Comparison of ENCODE assay signal across 26 cellular contexts in the genomic region with DNA sequence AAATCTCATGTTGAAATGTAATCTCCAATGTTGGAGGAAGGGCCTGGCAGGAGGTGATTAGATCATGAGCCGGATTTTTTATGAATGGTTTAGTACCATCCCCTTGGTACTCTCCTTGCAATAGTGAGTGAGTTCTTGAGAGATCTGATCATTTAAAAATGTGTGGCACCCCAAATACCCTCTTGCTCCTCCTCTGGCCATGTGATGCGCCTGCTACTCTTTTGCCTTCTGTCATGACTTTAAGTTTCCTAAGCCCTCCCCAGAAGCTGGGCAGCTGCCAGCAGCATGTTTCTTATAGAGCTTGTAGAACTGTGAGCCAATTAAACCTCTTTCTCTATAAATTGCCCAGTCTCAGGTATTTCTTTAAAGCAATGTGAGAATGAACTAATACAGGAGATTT.
A peak's percentile ranks its signal among the peaks of the same experiment; 100 is the strongest.
DNase-seq lines count a peak whose midpoint lies in the region; ATAC-seq and TF ChIP-seq lines count a peak whose summit lies in the region.
"Had no signal": no experiment of that assay in that cellular context is flagged by ENCODE, and none has a peak within 500 bp of the region (broad histone marks: within the 10 kb centered on the region; RNA-seq: fewer than 3 reads in every experiment).

No MANE protein-coding gene starts in this region.

- TF ChIP-seq CTCF in GM23338 (conservative IDR thresholded peaks at IDR 0.05; ENCODE audit: low read depth in 2 of 2) (0 out of 4 replicates have a peak, but pooled peaks of 1 of the 2 experiments have one; percentile 11), brain microvascular endothelial cell (IDR thresholded peaks at IDR 0.05; ENCODE audit: low read depth, low read length, missing control alignments) (peak; percentile 13), neural progenitor cell (IDR thresholded peaks at IDR 0.05) (peak; percentile 19), gastroesophageal sphincter (IDR thresholded peaks at IDR 0.05) (no peak)

- H3K9me3 ChIP-seq in neural progenitor cell (ENCODE audit: low read depth) (no peaks in the 10 kb centered on the region), gastroesophageal sphincter (no peaks in the 10 kb centered on the region)
- H3K9me3 ChIP-seq: BLaER1, Peyer's patch had no signal

- 80 to 94% methylated on average over 1 to 2 of the region's 2 CpGs for WGBS in gastroesophageal sphincter (ENCODE audit: low coverage in 1 of 2), 2 donors

- peak; percentile 35 for DNase-seq in GM23338 (ENCODE audit: low spot score)
- DNase-seq in M059J (ENCODE audit: low read depth) = peak; percentile 16
- no peak for DNase-seq in brain microvascular endothelial cell
- peak; percentile 6 for DNase-seq in neural progenitor cell (ENCODE audit: low spot score)
- no peak for DNase-seq in T1000 (lab: John Stamatoyannopoulos, UW)
- no peak for DNase-seq in NCI-H146 treated with DMSO at 0.1 percent for 48 hours (lab: John Stamatoyannopoulos, UW; ENCODE audit: unreplicated experiment)
- DNase-seq: ACHN; CD4-positive, alpha-beta T cell; COR-L47; DMS79; GM23248; KG1; MM.1S; NCI-H1092 treated with DMSO at 0.1 percent for 48 hours; NCI-H1436 treated with DMSO at 0.1 percent for 48 hours; NCI-H2029; NCI-H2227 treated with DMSO at 0.1 percent for 48 hours; NCI-H510A; NCI-H748 treated with DMSO at 0.1 percent for 48 hours; Peyer's patch; T-helper 1 cell had no signal

- H3K4me3 Mint-ChIP-seq in GM23338 = no peak overlapping the region
- no peak overlapping the region for H3K4me3 Mint-ChIP-seq in neural progenitor cell
- H3K4me3 Mint-ChIP-seq: CD4-positive, alpha-beta T cell had no signal

- no peak overlapping the region for H3K4me3 ChIP-seq in GM23338
- no peak overlapping the region for H3K4me3 ChIP-seq in brain microvascular endothelial cell (ENCODE audit: low read depth, low read length)
- H3K4me3 ChIP-seq in neural progenitor cell = no peak overlapping the region
- H3K4me3 ChIP-seq in gastroesophageal sphincter = no peak overlapping the region
- H3K4me3 ChIP-seq: BLaER1, GM23248, Peyer's patch had no signal

- H3K79me2 ChIP-seq in GM23338 (replicated peaks; ENCODE audit: insufficient read depth) (no peaks in the 10 kb centered on the region), neural progenitor cell (ENCODE audit: low read depth) (no peaks in the 10 kb centered on the region)

- H3K9ac ChIP-seq in neural progenitor cell = no peak overlapping the region
- H3K9ac ChIP-seq: BLaER1, GM23248 had no signal

- no peaks in the 10 kb centered on the region for H3K36me3 Mint-ChIP-seq in GM23338 (ENCODE audit: low read depth)
- H3K36me3 Mint-ChIP-seq in neural progenitor cell = no peaks in the 10 kb centered on the region

- TF ChIP-seq POLR2A in gastroesophageal sphincter (IDR thresholded peaks at IDR 0.05) = no peak

- no peak overlapping the region for H2AFZ ChIP-seq in GM23338
- H2AFZ ChIP-seq in neural progenitor cell (replicated peaks) = no peak overlapping the region
- H2AFZ ChIP-seq: GM23248 had no signal

- ATAC-seq in GM23338 = peak; percentile 38; the same call in 1 of the 3 replicates
- ATAC-seq in HG03439 (IDR thresholded peaks at IDR 0.05; ENCODE audit: unreplicated experiment) = no peak
- ATAC-seq in gastroesophageal sphincter = no peak
- ATAC-seq: HCT116, SK-N-SH treated with all-trans-retinoic acid at 6 μM for 48 hours had no signal

- H3K4me1 ChIP-seq in GM23338 (ENCODE audit: insufficient read depth) (peaks cover 6% of the 10 kb centered on the region; the same call in 1 of the 2 replicates), neural progenitor cell (peaks cover 3% of the 10 kb centered on the region), gastroesophageal sphincter (no peaks in the 10 kb centered on the region)
- H3K4me1 ChIP-seq: BLaER1, Peyer's patch had no signal

- H3K27ac Mint-ChIP-seq in GM23338 (no peak overlapping the region), neural progenitor cell (no peak overlapping the region)
- H3K27ac Mint-ChIP-seq: CD4-positive, alpha-beta T cell had no signal

- H3K9me3 Mint-ChIP-seq in GM23338 (no peaks in the 10 kb centered on the region; the same call in 2 of the 3 replicates), neural progenitor cell (no peaks in the 10 kb centered on the region)
- H3K9me3 Mint-ChIP-seq: CD4-positive, alpha-beta T cell had no signal

- in situ Hi-C loops in brain microvascular endothelial cell (cut with HindIII; ENCODE audit: low pct_ligation_motif_present, low sequenced_read_pairs) = no loop called here

- H3K27me3 ChIP-seq in GM23338 (ENCODE audit: insufficient read depth) (no peaks in the 10 kb centered on the region), brain microvascular endothelial cell (replicated peaks) (no peaks in the 10 kb centered on the region), neural progenitor cell (no peaks in the 10 kb centered on the region), gastroesophageal sphincter (no peaks in the 10 kb centered on the region)
- H3K27me3 ChIP-seq: BLaER1, Peyer's patch had no signal

- H3K27ac ChIP-seq in GM23338 (ENCODE audit: low read depth) (no peak overlapping the region), brain microvascular endothelial cell (no peak overlapping the region), neural progenitor cell (no peak overlapping the region), gastroesophageal sphincter (no peak overlapping the region)
- H3K27ac ChIP-seq: BLaER1, GM23248, Peyer's patch had no signal

- H3K4me1 Mint-ChIP-seq in GM23338 = peaks cover 10% of the 10 kb centered on the region
- H3K4me1 Mint-ChIP-seq in neural progenitor cell = peaks cover under 1% of the 10 kb centered on the region

- 0 out of 2 replicates have a peak, but pooled peaks cover 5% of the 10 kb centered on the region for H3K9me2 ChIP-seq in GM23338 (ENCODE audit: insufficient read depth)

- H3F3A ChIP-seq in GM23338 (replicated peaks; ENCODE audit: low read depth) (no peaks in the 10 kb centered on the region), neural progenitor cell (ENCODE audit: low read depth) (no peaks in the 10 kb centered on the region)

- H3K27me3 Mint-ChIP-seq in GM23338 (ENCODE audit: insufficient read depth, low read depth, poor library complexity) (peaks cover 2% of the 10 kb centered on the region), neural progenitor cell (ENCODE audit: insufficient read depth, low read depth) (no peaks in the 10 kb centered on the region)
- H3K27me3 Mint-ChIP-seq: CD4-positive, alpha-beta T cell had no signal

- no peak for TF ChIP-seq EP300 in gastroesophageal sphincter (IDR thresholded peaks at IDR 0.05)

- H3K36me3 ChIP-seq in GM23338 (ENCODE audit: insufficient read depth) (no peaks in the 10 kb centered on the region), brain microvascular endothelial cell (replicated peaks) (no peaks in the 10 kb centered on the region), neural progenitor cell (no peaks in the 10 kb centered on the region), gastroesophageal sphincter (no peaks in the 10 kb centered on the region)
- H3K36me3 ChIP-seq: BLaER1, Peyer's patch had no signal

- H3K4me2 ChIP-seq in GM23338 (no peak overlapping the region), neural progenitor cell (no peak overlapping the region)
- H3K4me2 ChIP-seq: BLaER1 had no signal

- H4K20me1 ChIP-seq in GM23338 (replicated peaks; ENCODE audit: insufficient read depth) (no peaks in the 10 kb centered on the region), neural progenitor cell (ENCODE audit: low read depth) (no peaks in the 10 kb centered on the region)
- H4K20me1 ChIP-seq: BLaER1 had no signal

TF ChIP-seq in GM23338, 12 proteins besides CTCF, POLR2A, EP300 and RAD21:
- TF ChIP-seq CREB1 (CRISPR knock-in tag; IDR thresholded peaks at IDR 0.05; ENCODE audit: low read depth) = no peak
- no peak for TF ChIP-seq NANOG (IDR thresholded peaks at IDR 0.05; ENCODE audit: borderline replicate concordance)
TF ChIP-seq in GM23338: peak in this region for 0.

Comparison
In these comparisons a context has a peak if more than half of its experiments do, and no peak if none do; other contexts are left out.
1. DNase-seq: peak in GM23338 (single experiment), M059J (single experiment) and neural progenitor cell (single experiment); none in brain microvascular endothelial cell (single experiment), T1000 (single experiment) and NCI-H146 treated with DMSO at 0.1 percent for 48 hours (single experiment).
2. CTCF ChIP-seq: peak in brain microvascular endothelial cell (single experiment) and neural progenitor cell (single experiment); none in gastroesophageal sphincter (0 of 4).